8 cellular contexts compared by ENCODE assay signal in the genomic region with DNA sequence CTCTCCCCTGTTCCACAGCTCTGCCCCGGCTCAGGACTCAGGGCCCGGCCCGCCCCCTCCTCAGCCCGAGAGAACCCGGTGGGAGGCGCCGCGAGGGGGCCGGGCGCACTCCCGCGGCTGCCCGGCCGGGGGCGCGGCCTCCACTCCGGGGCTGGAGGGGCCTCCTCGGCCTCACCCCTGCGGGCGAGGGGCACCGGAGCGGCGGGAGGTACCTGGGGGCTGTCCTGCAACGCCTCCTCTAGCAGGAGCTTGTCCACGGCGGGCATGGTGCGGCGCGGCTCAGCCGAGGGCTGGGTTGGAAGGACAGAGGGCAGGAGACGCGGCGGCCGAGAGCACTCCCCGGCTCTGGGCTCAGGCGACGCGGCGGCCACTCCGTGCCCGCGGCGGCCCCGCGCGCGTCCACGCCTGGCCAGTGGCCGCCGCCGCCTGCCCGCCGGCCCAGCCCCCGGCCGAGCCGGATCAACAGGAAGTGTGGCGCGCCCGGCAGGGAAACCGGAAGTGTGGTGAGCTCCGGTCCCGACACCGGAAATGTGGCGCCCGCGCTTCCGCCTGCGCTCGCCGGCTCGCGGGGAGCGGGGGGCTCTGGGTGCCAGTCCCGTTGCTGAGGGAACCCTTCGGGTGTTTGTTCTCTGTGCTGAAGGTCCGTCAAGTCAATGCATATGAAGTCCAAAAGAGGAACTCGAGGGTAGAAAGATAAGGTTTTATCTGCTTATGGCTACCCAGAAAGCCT. TPM values are rescaled to one million over a fixed set of nuclear protein-coding genes. Genes with fewer than 3 reads are reported as not detected.
DNase-seq lines count a peak whose midpoint lies in the region; ATAC-seq, FAIRE-seq and TF ChIP-seq lines count a peak whose summit lies in the region.

A gene with protein sequence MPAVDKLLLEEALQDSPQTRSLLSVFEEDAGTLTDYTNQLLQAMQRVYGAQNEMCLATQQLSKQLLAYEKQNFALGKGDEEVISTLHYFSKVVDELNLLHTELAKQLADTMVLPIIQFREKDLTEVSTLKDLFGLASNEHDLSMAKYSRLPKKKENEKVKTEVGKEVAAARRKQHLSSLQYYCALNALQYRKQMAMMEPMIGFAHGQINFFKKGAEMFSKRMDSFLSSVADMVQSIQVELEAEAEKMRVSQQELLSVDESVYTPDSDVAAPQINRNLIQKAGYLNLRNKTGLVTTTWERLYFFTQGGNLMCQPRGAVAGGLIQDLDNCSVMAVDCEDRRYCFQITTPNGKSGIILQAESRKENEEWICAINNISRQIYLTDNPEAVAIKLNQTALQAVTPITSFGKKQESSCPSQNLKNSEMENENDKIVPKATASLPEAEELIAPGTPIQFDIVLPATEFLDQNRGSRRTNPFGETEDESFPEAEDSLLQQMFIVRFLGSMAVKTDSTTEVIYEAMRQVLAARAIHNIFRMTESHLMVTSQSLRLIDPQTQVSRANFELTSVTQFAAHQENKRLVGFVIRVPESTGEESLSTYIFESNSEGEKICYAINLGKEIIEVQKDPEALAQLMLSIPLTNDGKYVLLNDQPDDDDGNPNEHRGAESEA (minus strand): TSS at position 428 of the 730 bp plus-strand sequence. CDS start 162 bp downstream, at position 266.

- peaks cover 41 to 70% (median 58%) of the 10 kb centered on the region in 10 experiments for H3K4me1 ChIP-seq in BLaER1 treated with 17β-estradiol and CSF1 and Interleukin-3, amounts not matched to agents 10 nM and 100 nM
- H3K4me1 ChIP-seq in HepG2 (ENCODE audit: insufficient read depth, low read length), result peaks cover 59% of the 10 kb centered on the region

- TF ChIP-seq POLR2A in HepG2 (IDR thresholded peaks at IDR 0.05; ENCODE audit: insufficient read depth in 1 of 2, low read depth in 2 of 2, low read length in 2 of 2), result peak; percentile 81 to 91

- DNase-seq in NCI-H748 treated with DMSO at 0.1 percent for 48 hours (lab: John Stamatoyannopoulos, UW) (peak; percentile 81), dermis blood vessel endothelial cell (peak; percentile 90), HepG2 (ENCODE audit: low spot score) (peak; percentile 83)
- DNase-seq in activated CD4-positive, alpha-beta T cell treated with anti-CD3 and anti-CD28 coated beads, Interleukin-2, amount 50 U/mL, for 48 hours, result peak; percentile 79 to 85
- DNase-seq in stimulated activated CD4-positive, alpha-beta T cell treated with anti-CD3 and anti-CD28 coated beads, Interleukin-4, amount 100 ng/mL, for 1 hour, result peak; percentile 83

- no peaks in the 10 kb centered on the region for H3K27me3 ChIP-seq in BLaER1 treated with 17β-estradiol and CSF1 and Interleukin-3, amounts not matched to agents 10 nM and 100 nM
- peaks cover 0 to 1% of the 10 kb centered on the region in 2 experiments; a peak in 2 of 5 replicates for H3K27me3 ChIP-seq in HepG2 (ENCODE audit: control insufficient read depth in 1 of 2, insufficient read depth in 2 of 2, low read length in 2 of 2)

- peak within 1 kb of the TSS; percentile 67 for H2AFZ ChIP-seq in HepG2 (ENCODE audit: low read length)

- peak within 1 kb of the TSS; percentile 73 to 94 (median 86) for H3K4me3 ChIP-seq in BLaER1 treated with 17β-estradiol and CSF1 and Interleukin-3, amounts not matched to agents 10 nM and 100 nM
- H3K4me3 ChIP-seq in HepG2 (replicated peaks in 1 of 3; ENCODE audit: insufficient read depth in 1 of 3, low read depth in 2 of 3, low read length in 3 of 3), result peak within 1 kb of the TSS; percentile 79 to 96 (median 84)

- H3K36me3 ChIP-seq in BLaER1 treated with 17β-estradiol and CSF1 and Interleukin-3, amounts not matched to agents 10 nM and 100 nM, result peaks cover 0 to 22% (median 10%) of the 10 kb centered on the region in 11 experiments; a peak in 9 of 22 replicates
- no peaks in the 10 kb centered on the region for H3K36me3 ChIP-seq in HepG2 (replicated peaks in 1 of 2; ENCODE audit: control insufficient read depth in 1 of 2, insufficient read depth in 2 of 2, low read length in 2 of 2)

- TF ChIP-seq CTCF in HepG2 (CRISPR knock-in tag; IDR thresholded peaks at IDR 0.05), result peak; percentile 51; the same call in 1 of the 2 replicates

- peak within 1 kb of the TSS; percentile 75 to 96 (median 91) for H3K4me2 ChIP-seq in BLaER1 treated with 17β-estradiol and CSF1 and Interleukin-3, amounts not matched to agents 10 nM and 100 nM
- H3K4me2 ChIP-seq in HepG2 (ENCODE audit: low read depth, low read length), result peak within 1 kb of the TSS; percentile 76

- TF ChIP-seq RAD21 in HepG2 (CRISPR knock-in tag; IDR thresholded peaks at IDR 0.05), result peak; percentile 71

- no TSS peak for BruUV-seq in HepG2 (replicated peaks; lab: Mats Ljungman, UMichigan)

- peak; percentile 84 for ATAC-seq in GM19351 (IDR thresholded peaks at IDR 0.05; ENCODE audit: unreplicated experiment)
- peak; percentile 87 for ATAC-seq in HG03521 (IDR thresholded peaks at IDR 0.05; ENCODE audit: unreplicated experiment)
- peak; percentile 96 for ATAC-seq in HepG2

- in situ Hi-C loops in HepG2 (cut with HindIII; ENCODE audit: extremely low pct_ligation_motif_present, low pct_unique_long_range_greater_than_20kb), result no loop called here

- H4K20me1 ChIP-seq in BLaER1 treated with 17β-estradiol and CSF1 and Interleukin-3, amounts not matched to agents 10 nM and 100 nM, result peaks cover 0 to 34% (median 4%) of the 10 kb centered on the region in 11 experiments; a peak in 7 of 22 replicates
- H4K20me1 ChIP-seq in HepG2 (ENCODE audit: insufficient read depth, low read length), result no peaks in the 10 kb centered on the region; the same call in 1 of the 2 replicates

- H3K9me3 ChIP-seq in BLaER1 treated with 17β-estradiol and CSF1 and Interleukin-3, amounts not matched to agents 10 nM and 100 nM (replicated peaks in 1 of 11), result peaks cover 0 to 4% (median 0%) of the 10 kb centered on the region in 11 experiments; a peak in 1 of 22 replicates
- no peaks in the 10 kb centered on the region for H3K9me3 ChIP-seq in HepG2 (ENCODE audit: low read length)

- 0% methylated on average over 10 of the region's 77 CpGs for WGBS in HepG2 (ENCODE audit: low lambda C conversion rate)

- H3K79me2 ChIP-seq in HepG2 (ENCODE audit: insufficient read depth, low read length), result peaks cover 21% of the 10 kb centered on the region

- H3K9ac ChIP-seq in BLaER1 treated with 17β-estradiol and CSF1 and Interleukin-3, amounts not matched to agents 10 nM and 100 nM, result peak within 1 kb of the TSS; percentile 91 to 98 (median 95)
- peak within 1 kb of the TSS; percentile 88 for H3K9ac ChIP-seq in HepG2 (ENCODE audit: insufficient read depth, low read depth, low read length)

- POLR2A ChIA-PET in HepG2 (lab: Yijun Ruan, JAX), result interaction anchor here (0.7 to 2.0 kb wide), 9 partner anchors 10 to 1038 kb away, joined by 3 to 6 read pairs (median 4); partner anchors contain the start of gene C12orf75

- no peak for TF ChIP-seq EP300 in HepG2 (IDR thresholded peaks at IDR 0.05; ENCODE audit: low read depth in 2 of 2, low read length in 2 of 2)
- no peak for TF ChIP-seq EP300 in HepG2 (CRISPR knock-in tag; IDR thresholded peaks at IDR 0.05; ENCODE audit: borderline replicate concordance)

- CTCF ChIA-PET in HepG2 (lab: Yijun Ruan, JAX; ENCODE audit: low intra/inter-chr PET ratio, low total read pairs), result no interaction called here

- FAIRE-seq in HepG2 (lab: Jason Lieb, UNC), result no peak

- intact Hi-C loops in HepG2 (cut with micrococcal nuclease; ENCODE audit: unreplicated experiment), result loop anchor here (5.0 kb wide), 2 partner anchors 81 to 146 kb away; no protein-coding TSS in a partner anchor

- peak within 1 kb of the TSS; percentile 87 to 98 (median 97) for H3K27ac ChIP-seq in BLaER1 treated with 17β-estradiol and CSF1 and Interleukin-3, amounts not matched to agents 10 nM and 100 nM
- peak within 1 kb of the TSS; percentile 89 for H3K27ac ChIP-seq in HepG2 (ENCODE audit: extremely low read length, insufficient read depth, low read length)

RNA-seq across cellular contexts. Expression of the gene that starts here (rescaled TPM):
- total RNA-seq in dermis blood vessel endothelial cell, result 21.4 and 22.1 TPM in 2 replicates
- total RNA-seq in HepG2 (2016; rRNA removed; fragmentation: Illumina TruSeq; extraction: Trizol), result 9.9 and 10.5 TPM in 2 replicates
- total RNA-seq in HepG2 (2016; cell fraction: cytosol; rRNA removed; fragmentation: Illumina TruSeq; extraction: Trizol; ENCODE audit: low read depth), result 3.9 and 4.1 TPM in 2 replicates
- total RNA-seq in HepG2 (2016; cell fraction: insoluble cytoplasmic fraction; rRNA removed; fragmentation: Illumina TruSeq; extraction: Trizol), result 9.9 and 11.1 TPM in 2 replicates
- 10.0 and 11.6 TPM in 2 replicates for total RNA-seq in HepG2 (2016; cell fraction: membrane; rRNA removed; fragmentation: Illumina TruSeq; extraction: Trizol)
- 15.0 and 18.1 TPM in 2 replicates for total RNA-seq in HepG2 (2016; cell fraction: nucleus; rRNA removed; fragmentation: Illumina TruSeq; extraction: Trizol)
- polyA plus RNA-seq in HepG2 (2011; rRNA removed), result 11.1 and 12.1 TPM in 2 replicates
- polyA plus RNA-seq in HepG2 (2011; cell fraction: cytosol; rRNA removed), result 5.5 and 6.9 TPM in 2 replicates
- polyA plus RNA-seq in HepG2 (2011; cell fraction: nucleus; rRNA removed), result 18.2 and 20.1 TPM in 2 replicates
- polyA plus RNA-seq in HepG2 (2012), result 11.3 and 17.8 TPM in 2 replicates
- polyA plus RNA-seq in HepG2 (2016; cell fraction: cytosol; fragmentation: Illumina TruSeq; extraction: Trizol; ENCODE audit: low read depth), result 4.7 and 5.2 TPM in 2 replicates
- 11.6 and 12.2 TPM in 2 replicates for polyA plus RNA-seq in HepG2 (2016; cell fraction: insoluble cytoplasmic fraction; fragmentation: Illumina TruSeq; extraction: Trizol; ENCODE audit: low read depth)
- polyA plus RNA-seq in HepG2 (2016; cell fraction: membrane; fragmentation: Illumina TruSeq; extraction: Trizol; ENCODE audit: low read depth), result 8.7 and 8.8 TPM in 2 replicates
- 21.7 TPM in 2 replicates for polyA plus RNA-seq in HepG2 (2016; cell fraction: nucleus; fragmentation: Illumina TruSeq; extraction: Trizol; ENCODE audit: insufficient read depth, low read depth)
- polyA minus RNA-seq in HepG2 (2011; rRNA and poly(A)+ RNA removed; ENCODE audit: low replicate concordance), result 11.7 and 14.0 TPM in 2 replicates
- 4.7 and 7.5 TPM in 2 replicates for polyA minus RNA-seq in HepG2 (2011; cell fraction: cytosol; rRNA and poly(A)+ RNA removed)
- polyA minus RNA-seq in HepG2 (2011; cell fraction: nucleus; rRNA and poly(A)+ RNA removed), result 30.4 and 41.6 TPM in 2 replicates

Comparison
In these comparisons a context has a peak if more than half of its experiments do, and no peak if none do; other contexts are left out.
1. Peak in every context shown above with its lines: DNase-seq, ATAC-seq, H3K4me3 ChIP-seq and H3K27ac ChIP-seq.